8 cellular contexts compared by ENCODE assay signal in genomic region chr11:6568191-6568918, GRCh38. TPM values are rescaled to one million over a fixed set of nuclear protein-coding genes. Genes with fewer than 3 reads are reported as not detected.
DNase-seq lines count a peak whose midpoint lies in the region; ATAC-seq and TF ChIP-seq lines count a peak whose summit lies in the region.

No MANE protein-coding gene starts in this region.

- ATAC-seq in left lobe of liver (peak; percentile 56), GM18517 (IDR thresholded peaks at IDR 0.05; ENCODE audit: unreplicated experiment) (no peak), GM18868 (IDR thresholded peaks at IDR 0.05; ENCODE audit: unreplicated experiment) (no peak)
- ATAC-seq in stimulated activated memory B cell treated with anti-CD40 and anti-IgM and Interleukin-4, amounts not matched to agents 10 μg/mL and 1 μg/mL and 100 μg/mL, for 72 hours = no peak

- in situ Hi-C loops in brain microvascular endothelial cell (cut with HindIII; ENCODE audit: low pct_ligation_motif_present, low sequenced_read_pairs) = no loop called here

- H3K4me1 Mint-ChIP-seq in stimulated activated memory B cell treated with anti-CD40 and anti-IgM and Interleukin-4, amounts not matched to agents 10 μg/mL and 1 μg/mL and 100 μg/mL, for 72 hours = peaks cover 9% of the 10 kb centered on the region

- H3K9me3 Mint-ChIP-seq in stimulated activated memory B cell treated with anti-CD40 and anti-IgM and Interleukin-4, amounts not matched to agents 10 μg/mL and 1 μg/mL and 100 μg/mL, for 72 hours = no peaks in the 10 kb centered on the region

- H3K27ac ChIP-seq in brain microvascular endothelial cell = no peak overlapping the region

- no peaks in the 10 kb centered on the region for H3K36me3 ChIP-seq in brain microvascular endothelial cell (replicated peaks)

- H3K36me3 Mint-ChIP-seq in stimulated activated memory B cell treated with anti-CD40 and anti-IgM and Interleukin-4, amounts not matched to agents 10 μg/mL and 1 μg/mL and 100 μg/mL, for 72 hours = peaks cover 53% of the 10 kb centered on the region

- H3K27me3 ChIP-seq in brain microvascular endothelial cell (replicated peaks) = no peaks in the 10 kb centered on the region

- no peak overlapping the region for H3K4me3 ChIP-seq in brain microvascular endothelial cell (ENCODE audit: low read depth, low read length)

- H3K4me3 Mint-ChIP-seq in stimulated activated memory B cell treated with anti-CD40 and anti-IgM and Interleukin-4, amounts not matched to agents 10 μg/mL and 1 μg/mL and 100 μg/mL, for 72 hours = no peak overlapping the region

- peak; percentile 15 for TF ChIP-seq CTCF in brain microvascular endothelial cell (IDR thresholded peaks at IDR 0.05; ENCODE audit: low read depth, low read length, missing control alignments)

- no peak overlapping the region for H3K27ac Mint-ChIP-seq in stimulated activated memory B cell treated with anti-CD40 and anti-IgM and Interleukin-4, amounts not matched to agents 10 μg/mL and 1 μg/mL and 100 μg/mL, for 72 hours

- DNase-seq in Ammon's horn (ENCODE audit: low spot score) = peak; percentile 50
- peak in 72 of 76 experiments; percentile 9 to 87 (median 62) for DNase-seq in HUDEP-2 (lab: John Stamatoyannopoulos, UW; ENCODE audit: unreplicated experiment in 76 of 76)
- peak; percentile 45 for DNase-seq in brain microvascular endothelial cell
- DNase-seq in left lobe of liver (ENCODE audit: low spot score) = peak; percentile 88
- DNase-seq in LoVo (ENCODE audit: low spot score) = no peak

- H3K27me3 Mint-ChIP-seq in stimulated activated memory B cell treated with anti-CD40 and anti-IgM and Interleukin-4, amounts not matched to agents 10 μg/mL and 1 μg/mL and 100 μg/mL, for 72 hours = no peaks in the 10 kb centered on the region

RNA-seq across cellular contexts. Expression of gene RRP8, which starts 35.1 kb away (rescaled TPM):
- total RNA-seq in left lobe of liver = 14.4 TPM

RNA-seq across cellular contexts. Expression of gene ILK, which starts 35.2 kb away (rescaled TPM):
- 41.1 TPM for total RNA-seq in left lobe of liver

RNA-seq across cellular contexts. Expression of gene TAF10, which starts 43.7 kb away (rescaled TPM):
- total RNA-seq in left lobe of liver = 52.5 TPM

RNA-seq across cellular contexts. Expression of gene TPP1, which starts 50.9 kb away (rescaled TPM):
- total RNA-seq in left lobe of liver = 62.4 TPM
